Comparison of ENCODE assay signal across 9 cellular contexts in the genomic region with DNA sequence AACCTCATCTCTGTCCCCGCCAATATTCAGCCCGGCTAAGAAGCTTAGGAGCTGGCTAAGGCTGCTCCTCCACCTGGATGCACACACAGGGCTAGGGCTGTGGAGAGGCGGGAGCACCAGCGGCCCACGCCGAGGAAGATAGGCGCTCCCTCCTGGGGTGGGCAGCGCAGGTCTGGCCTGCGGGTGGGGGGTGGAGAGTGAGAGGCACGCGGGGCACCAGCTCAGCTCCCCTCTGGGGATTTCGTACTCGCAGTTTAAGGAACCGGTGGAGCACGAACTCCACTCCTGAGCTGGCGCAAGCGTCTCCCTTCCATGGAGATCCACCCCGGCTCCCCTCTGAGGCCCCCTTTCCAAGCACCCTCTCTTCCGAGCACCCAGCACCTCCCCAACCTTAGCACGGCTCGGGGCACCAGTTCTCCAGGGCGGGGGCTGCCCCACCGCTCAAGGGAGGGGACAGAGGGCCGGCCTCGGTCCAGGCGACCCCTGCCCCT. TPM values are rescaled to one million over a fixed set of nuclear protein-coding genes. Genes with fewer than 3 reads are reported as not detected.
DNase-seq lines count a peak whose midpoint lies in the region; ATAC-seq, FAIRE-seq and TF ChIP-seq lines count a peak whose summit lies in the region.
"Had no signal": no experiment of that assay in that cellular context is flagged by ENCODE, and none has a peak within 500 bp of the region (broad histone marks: within the 10 kb centered on the region; RNA-seq: fewer than 3 reads in every experiment).

No MANE protein-coding gene starts in this region.

- no peaks in the 10 kb centered on the region for H3K79me2 ChIP-seq in GM12878 (ENCODE audit: control insufficient read depth, insufficient read depth, low read length)

- H3K4me2 ChIP-seq in GM12878 (ENCODE audit: control insufficient read depth, insufficient read depth), result peak overlapping the region; percentile 47; the same call in 1 of the 2 replicates

- H3K36me3 ChIP-seq in GM12878 (ENCODE audit: control insufficient read depth in 2 of 2, insufficient read depth in 2 of 2, low read length in 1 of 2) (no peaks in the 10 kb centered on the region), suprapubic skin (no peaks in the 10 kb centered on the region)
- H3K36me3 ChIP-seq: SJCRH30 had no signal

- WGBS in GM12878 (ENCODE audit: insufficient coverage, insufficient replicate concordance, low lambda C conversion rate, missing lambda C conversion rate), result 8% methylated on average over 21 of the region's 26 CpGs
- 7% methylated on average over 18 of the region's 26 CpGs for WGBS in suprapubic skin

- RAD21 ChIA-PET in GM12878 (lab: Charles Lee; ENCODE audit: unreplicated experiment), result interaction anchor here (1.0 kb wide), 2 partner anchors 9 to 26 kb away, joined by 3 read pairs; no protein-coding TSS in a partner anchor

- CTCF ChIA-PET in GM12878 (lab: Yijun Ruan, JAX), result interaction anchor here (1.3 kb wide), 1 partner anchor 9 kb away, joined by 3 read pairs; no protein-coding TSS in a partner anchor

- TF ChIP-seq CTCF in LNCaP clone FGC (IDR thresholded peaks at IDR 0.05; ENCODE audit: control insufficient read depth, extremely low read depth, insufficient read depth) (no peak), GM12878 (IDR thresholded peaks at IDR 0.05 in 2 of 3, conservative IDR thresholded peaks at IDR 0.05 in 1 of 3; ENCODE audit: control insufficient read depth in 2 of 3, extremely low read depth in 1 of 3, insufficient read depth in 1 of 3, low read depth in 3 of 3, low read length in 3 of 3) (no peak), suprapubic skin (IDR thresholded peaks at IDR 0.05) (no peak)

- intact Hi-C loops in GM12878 (cut with micrococcal nuclease; ENCODE audit: unreplicated experiment), result loop anchor here (2.0 kb wide), 1 partner anchor 135 kb away; no protein-coding TSS in a partner anchor

- TF ChIP-seq POLR2A in GM12878 (IDR thresholded peaks at IDR 0.05; ENCODE audit: low read depth, low read length) (no peak), suprapubic skin (IDR thresholded peaks at IDR 0.05) (no peak)

- no peak for FAIRE-seq in GM12878 (lab: Jason Lieb, UNC)

- H3K27me3 ChIP-seq in GM12878 (replicated peaks in 1 of 2; ENCODE audit: control insufficient read depth in 2 of 2, insufficient read depth in 2 of 2, low read length in 1 of 2), result peaks cover 0 to 2% of the 10 kb centered on the region in 2 experiments; a peak in 3 of 4 replicates
- H3K27me3 ChIP-seq in suprapubic skin, result peaks cover 42% of the 10 kb centered on the region

- H3K4me1 ChIP-seq in GM12878 (ENCODE audit: control insufficient read depth, insufficient read depth, low read length) (peaks cover 11% of the 10 kb centered on the region), suprapubic skin (peaks cover 31% of the 10 kb centered on the region)
- H3K4me1 ChIP-seq: SJCRH30 had no signal

- in situ Hi-C loops in GM12878 (cut with MboI), result no loop called here

- no peak for DNase-seq in LNCaP clone FGC (ENCODE audit: low read depth)
- DNase-seq in GM12878 (ENCODE audit: low read depth, low spot score), result no peak
- DNase-seq in kidney tubule cell (ENCODE audit: low spot score), result peak; percentile 23
- no peak for DNase-seq in suprapubic skin (ENCODE audit: low spot score in 2 of 2)
- DNase-seq in Kasumi-1 (lab: John Stamatoyannopoulos, UW), result no peak
- no peak for DNase-seq in NCI-H2107 treated with DMSO at 0.1 percent for 48 hours (lab: John Stamatoyannopoulos, UW; ENCODE audit: unreplicated experiment)
- DNase-seq in stimulated activated CD4-positive, alpha-beta T cell treated with anti-CD3 and anti-CD28 coated beads, Interleukin-15, amount 100 ng/mL, for 24 hours, result no peak
- no peak for DNase-seq in stimulated activated CD4-positive, alpha-beta T cell treated with anti-CD3 and anti-CD28 coated beads, Interleukin-4, amount 100 ng/mL, for 4 hours
- DNase-seq: SJCRH30 had no signal

- SMC1A ChIA-PET in GM12878 (lab: Charles Lee; ENCODE audit: uncharacterized antibody, unreplicated experiment), result interaction anchor here (1.1 kb wide), 1 partner anchor 334 kb away, joined by 3 read pairs; no protein-coding TSS in a partner anchor

- no peak overlapping the region for H3K9ac ChIP-seq in GM12878 (ENCODE audit: control insufficient read depth, insufficient read depth, low read length)

- POLR2A ChIA-PET in GM12878 (lab: Charles Lee), result no interaction called here

- no TSS peak for BruUV-seq in GM12878 (replicated peaks; lab: Mats Ljungman, UMichigan)

- ATAC-seq in GM12878, result peak; percentile 17; the same call in 1 of the 3 replicates

- H3K4me3 ChIP-seq in LNCaP clone FGC (ENCODE audit: low read depth, low read length) (peak overlapping the region; percentile 36; the same call in 1 of the 2 replicates), GM12878 (no peak overlapping the region), suprapubic skin (peak overlapping the region; percentile 61)
- H3K4me3 ChIP-seq: SJCRH30 had no signal

- H2AFZ ChIP-seq in GM12878 (ENCODE audit: control insufficient read depth, low read depth, low read length), result no peak overlapping the region

- TF ChIP-seq EP300 in GM12878 (IDR thresholded peaks at IDR 0.05; ENCODE audit: borderline replicate concordance in 1 of 2, control insufficient read depth in 1 of 2, low read depth in 2 of 2, low read length in 2 of 2) (no peak), suprapubic skin (IDR thresholded peaks at IDR 0.05) (no peak)

- TF ChIP-seq RAD21 in GM12878 (IDR thresholded peaks at IDR 0.05; ENCODE audit: insufficient read depth, low read depth, low read length), result no peak

- H3K9me3 ChIP-seq in GM12878 (replicated peaks; ENCODE audit: control insufficient read depth, insufficient read depth, low read length) (no peaks in the 10 kb centered on the region), suprapubic skin (no peaks in the 10 kb centered on the region)
- H3K9me3 ChIP-seq: SJCRH30 had no signal

- no peaks in the 10 kb centered on the region for H4K20me1 ChIP-seq in GM12878 (ENCODE audit: control insufficient read depth, insufficient read depth)

- H3K27ac ChIP-seq in GM12878 (ENCODE audit: control insufficient read depth, insufficient read depth) (no peak overlapping the region), suprapubic skin (no peak overlapping the region)
- H3K27ac ChIP-seq: SJCRH30 had no signal

TF ChIP-seq in GM12878, 131 proteins besides CTCF, POLR2A, EP300 and RAD21 (continues in another document):
- TF ChIP-seq IRF4 (IDR thresholded peaks at IDR 0.05; ENCODE audit: low read depth, low read length) (no peak), RELA (IDR thresholded peaks at IDR 0.05; ENCODE audit: borderline replicate concordance, partially characterized antibody) (no peak), ZNF622 (IDR thresholded peaks at IDR 0.05) (no peak), NFYA (IDR thresholded peaks at IDR 0.05; ENCODE audit: borderline replicate concordance, low read depth, low read length) (no peak), HCFC1 (IDR thresholded peaks at IDR 0.05; ENCODE audit: low read length) (no peak), POLR2AphosphoS5 (IDR thresholded peaks at IDR 0.05; ENCODE audit: low read length) (no peak), TAF1 (IDR thresholded peaks at IDR 0.05; ENCODE audit: borderline replicate concordance, low read depth, low read length) (no peak), ZNF24 (IDR thresholded peaks at IDR 0.05) (no peak), PAX8 (IDR thresholded peaks at IDR 0.05) (no peak), BHLHE40 (IDR thresholded peaks at IDR 0.05; ENCODE audit: borderline replicate concordance in 1 of 2, low read depth in 2 of 2, low read length in 1 of 2) (no peak)
- TF ChIP-seq, protein P1, sequence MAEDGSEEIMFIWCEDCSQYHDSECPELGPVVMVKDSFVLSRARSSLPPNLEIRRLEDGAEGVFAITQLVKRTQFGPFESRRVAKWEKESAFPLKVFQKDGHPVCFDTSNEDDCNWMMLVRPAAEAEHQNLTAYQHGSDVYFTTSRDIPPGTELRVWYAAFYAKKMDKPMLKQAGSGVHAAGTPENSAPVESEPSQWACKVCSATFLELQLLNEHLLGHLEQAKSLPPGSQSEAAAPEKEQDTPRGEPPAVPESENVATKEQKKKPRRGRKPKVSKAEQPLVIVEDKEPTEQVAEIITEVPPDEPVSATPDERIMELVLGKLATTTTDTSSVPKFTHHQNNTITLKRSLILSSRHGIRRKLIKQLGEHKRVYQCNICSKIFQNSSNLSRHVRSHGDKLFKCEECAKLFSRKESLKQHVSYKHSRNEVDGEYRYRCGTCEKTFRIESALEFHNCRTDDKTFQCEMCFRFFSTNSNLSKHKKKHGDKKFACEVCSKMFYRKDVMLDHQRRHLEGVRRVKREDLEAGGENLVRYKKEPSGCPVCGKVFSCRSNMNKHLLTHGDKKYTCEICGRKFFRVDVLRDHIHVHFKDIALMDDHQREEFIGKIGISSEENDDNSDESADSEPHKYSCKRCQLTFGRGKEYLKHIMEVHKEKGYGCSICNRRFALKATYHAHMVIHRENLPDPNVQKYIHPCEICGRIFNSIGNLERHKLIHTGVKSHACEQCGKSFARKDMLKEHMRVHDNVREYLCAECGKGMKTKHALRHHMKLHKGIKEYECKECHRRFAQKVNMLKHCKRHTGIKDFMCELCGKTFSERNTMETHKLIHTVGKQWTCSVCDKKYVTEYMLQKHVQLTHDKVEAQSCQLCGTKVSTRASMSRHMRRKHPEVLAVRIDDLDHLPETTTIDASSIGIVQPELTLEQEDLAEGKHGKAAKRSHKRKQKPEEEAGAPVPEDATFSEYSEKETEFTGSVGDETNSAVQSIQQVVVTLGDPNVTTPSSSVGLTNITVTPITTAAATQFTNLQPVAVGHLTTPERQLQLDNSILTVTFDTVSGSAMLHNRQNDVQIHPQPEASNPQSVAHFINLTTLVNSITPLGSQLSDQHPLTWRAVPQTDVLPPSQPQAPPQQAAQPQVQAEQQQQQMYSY (CRISPR knock-in tag; IDR thresholded peaks at IDR 0.05), result no peak

RNA-seq across cellular contexts. Expression of a gene that starts 0.4 kb away (rescaled TPM):
- total RNA-seq in GM12878 (2013; cell fraction: nucleolus; rRNA removed), result 35.2 and 39.6 TPM in 2 replicates
- 1.0 and 1.3 TPM in 2 replicates for total RNA-seq in GM12878 (2014; rRNA removed)
- 0.72 and 0.74 TPM in 2 replicates for total RNA-seq in GM12878 (2014; rRNA removed; fragmentation: Illumina TruSeq; extraction: Trizol)
- total RNA-seq in GM12878 (2021), result 4.0 and 4.7 TPM in 2 replicates
- 0.28 TPM for polyA plus RNA-seq in GM12878 (2011; ENCODE audit: low read depth)
- polyA plus RNA-seq in GM12878 (2011; rRNA removed), result 1.4 and 2.1 TPM in 2 replicates
- 2.0 and 2.1 TPM in 2 replicates for polyA plus RNA-seq in GM12878 (2011; cell fraction: cytosol; rRNA removed)
- 5.6 and 5.9 TPM in 2 replicates for polyA plus RNA-seq in GM12878 (2011; cell fraction: nucleus; rRNA removed)
- 0.42 and 0.59 TPM in 2 replicates for polyA plus RNA-seq in GM12878 (2012)
- polyA plus RNA-seq in GM12878 (2014; fragmentation: Illumina TruSeq; extraction: Trizol), result 1.9 TPM in 2 replicates
- polyA plus RNA-seq in GM12878 (2014; fragmentation: Nextera tagmentation; extraction: Ambion mirVana), result under 1 TPM; 0.77 to 0.95 TPM
- 1.4 and 2.0 TPM in 2 replicates for polyA plus RNA-seq in GM12878 (2014; rRNA removed)
- polyA plus RNA-seq in GM12878 (2016; fragmentation: Nextera tagmentation; extraction: Ambion mirVana), result 1 to 10 TPM in 1 of 2 experiments, under 1 TPM in 1; 1.00 to 1.3 TPM
- 1.2 and 1.8 TPM in 2 replicates for polyA minus RNA-seq in GM12878 (2011; rRNA and poly(A)+ RNA removed)
- polyA minus RNA-seq in GM12878 (2011; cell fraction: cytosol; rRNA and poly(A)+ RNA removed), result 1.1 and 2.3 TPM in 2 replicates
- 1.8 and 3.4 TPM in 2 replicates for polyA minus RNA-seq in GM12878 (2011; cell fraction: nucleus; rRNA and poly(A)+ RNA removed)
- 10 to 100 TPM; 29.2 to 37.5 (median 31.7) TPM for total RNA-seq in suprapubic skin
